10 cellular contexts compared by ENCODE assay signal in the genomic region with DNA sequence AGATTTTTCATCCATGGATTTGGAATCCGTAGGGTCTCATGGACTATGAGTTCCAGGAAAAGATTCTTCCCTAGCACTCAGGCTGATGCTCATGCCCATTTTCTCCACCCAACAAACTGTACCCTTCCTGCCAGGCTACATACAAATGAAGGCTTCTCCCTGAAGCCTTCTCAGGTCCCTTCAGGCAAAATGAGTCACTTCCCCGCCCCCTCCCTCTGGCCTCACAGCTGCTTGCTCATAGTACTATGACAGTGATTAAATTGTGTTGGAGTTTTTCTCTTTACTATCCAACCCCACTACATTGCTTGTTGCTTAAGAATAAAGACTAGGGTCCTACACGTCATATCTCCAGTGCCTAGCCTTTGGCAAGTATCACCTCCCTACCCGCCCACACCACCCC.
DNase-seq lines count a peak whose midpoint lies in the region; ATAC-seq and TF ChIP-seq lines count a peak whose summit lies in the region.
"Had no signal": no experiment of that assay in that cellular context is flagged by ENCODE, and none has a peak within 500 bp of the region (broad histone marks: within the 10 kb centered on the region; RNA-seq: fewer than 3 reads in every experiment).

No MANE protein-coding gene starts in this region.

- no peak overlapping the region for H3K14ac ChIP-seq in mesenchymal stem cell (ENCODE audit: low read length in 2 of 2)

- no peak overlapping the region for H3K27ac Mint-ChIP-seq in HFFc6
- H3K27ac Mint-ChIP-seq in nephron progenitor cell = no peak overlapping the region
- H3K27ac Mint-ChIP-seq: activated T-helper 1 cell treated with anti-CD3 and anti-CD28 coated beads, Interleukin-12 subunit alpha, Interleukin-12 subunit beta, Interleukin-2, Interleukin-4 antibody, amounts not matched to agents 30 ng/mL and 10 ng/mL and 1 ng/mL, durations not matched to agents 14 hours and 24 hours and 36 hours had no signal

- no peaks in the 10 kb centered on the region for H3K36me3 Mint-ChIP-seq in HFFc6 (ENCODE audit: low read depth)
- H3K36me3 Mint-ChIP-seq in nephron progenitor cell (ENCODE audit: low read depth) = no peaks in the 10 kb centered on the region

- H3K27me3 ChIP-seq in mesenchymal stem cell (ENCODE audit: control insufficient read depth in 1 of 2, insufficient read depth in 1 of 2, low read length in 2 of 2) = no peaks in the 10 kb centered on the region
- no peaks in the 10 kb centered on the region for H3K27me3 ChIP-seq in ovary

- H2AK5ac ChIP-seq in mesenchymal stem cell (ENCODE audit: low read length, severe bottlenecking) = no peak overlapping the region

- no peak overlapping the region for H2BK15ac ChIP-seq in mesenchymal stem cell (ENCODE audit: low read depth, poor library complexity, severe bottlenecking)

- H3K4me3 ChIP-seq in astrocyte of the cerebellum (ENCODE audit: low read depth, low read length) (no peak overlapping the region), mesenchymal stem cell (ENCODE audit: insufficient read depth in 1 of 2, low read depth in 1 of 2, low read length in 2 of 2) (no peak overlapping the region), ovary (no peak overlapping the region)

- no peak overlapping the region for H3K18ac ChIP-seq in mesenchymal stem cell (ENCODE audit: low read depth in 1 of 2, low read length in 2 of 2)

- no peak overlapping the region for H4K91ac ChIP-seq in mesenchymal stem cell (ENCODE audit: low read length)

- no peaks in the 10 kb centered on the region for H3K9me3 Mint-ChIP-seq in HFFc6
- H3K9me3 Mint-ChIP-seq in nephron progenitor cell = no peaks in the 10 kb centered on the region
- H3K9me3 Mint-ChIP-seq: activated T-helper 1 cell treated with anti-CD3 and anti-CD28 coated beads, Interleukin-12 subunit alpha, Interleukin-12 subunit beta, Interleukin-2, Interleukin-4 antibody, amounts not matched to agents 30 ng/mL and 10 ng/mL and 1 ng/mL, durations not matched to agents 14 hours and 24 hours and 36 hours had no signal

- H2AFZ ChIP-seq in mesenchymal stem cell (ENCODE audit: low read depth, low read length) = no peak overlapping the region

- no peaks in the 10 kb centered on the region for H3K36me3 ChIP-seq in mesenchymal stem cell (ENCODE audit: control insufficient read depth in 1 of 2, insufficient read depth in 2 of 2, low read depth in 1 of 2, low read length in 2 of 2)
- H3K36me3 ChIP-seq in ovary = no peaks in the 10 kb centered on the region

- H3K23ac ChIP-seq in mesenchymal stem cell (ENCODE audit: low read length in 2 of 2) = no peak overlapping the region

- no peak overlapping the region for H3K27ac ChIP-seq in mesenchymal stem cell (ENCODE audit: low read length, poor library complexity, severe bottlenecking)
- no peak overlapping the region for H3K27ac ChIP-seq in ovary

- no peak overlapping the region for H2BK120ac ChIP-seq in mesenchymal stem cell (ENCODE audit: low read depth, low read length)

- ATAC-seq in HG02981 (IDR thresholded peaks at IDR 0.05; ENCODE audit: unreplicated experiment) = no peak
- no peak for ATAC-seq in GM19452 (IDR thresholded peaks at IDR 0.05; ENCODE audit: unreplicated experiment)

- no peak overlapping the region for H2BK5ac ChIP-seq in mesenchymal stem cell (ENCODE audit: low read depth, low read length, poor library complexity, severe bottlenecking)

- no peak overlapping the region for H3K4me2 ChIP-seq in mesenchymal stem cell (ENCODE audit: low read length, poor library complexity, severe bottlenecking)

- TF ChIP-seq POLR2A in ovary (IDR thresholded peaks at IDR 0.05) = no peak

- 75% methylated on average over 2 of the region's 4 CpGs for WGBS in mesenchymal stem cell
- 66 to 71% (median 67%) methylated on average over 4 of the region's 4 CpGs for WGBS in ovary, 3 donors

- H3K9me3 ChIP-seq in mesenchymal stem cell (ENCODE audit: control insufficient read depth, low read length) (no peaks in the 10 kb centered on the region), ovary (no peaks in the 10 kb centered on the region)

- DNase-seq in COLO829 (ENCODE audit: low spot score) = peak; percentile 79
- peak; percentile 19 for DNase-seq in HFFc6
- DNase-seq in astrocyte of the cerebellum (ENCODE audit: low read depth) = peak; percentile 5
- DNase-seq in mesenchymal stem cell = no peak
- DNase-seq in nephron progenitor cell = no peak
- no peak for DNase-seq in ovary
- DNase-seq: DMS79 had no signal

- no peaks in the 10 kb centered on the region for H3K4me1 Mint-ChIP-seq in HFFc6 (ENCODE audit: low read depth)
- H3K4me1 Mint-ChIP-seq in nephron progenitor cell = peaks cover 7% of the 10 kb centered on the region

- H3K27me3 Mint-ChIP-seq in HFFc6 (ENCODE audit: insufficient read depth) = no peaks in the 10 kb centered on the region; the same call in none of the 2 replicates
- peaks cover 7% of the 10 kb centered on the region for H3K27me3 Mint-ChIP-seq in nephron progenitor cell (ENCODE audit: low read depth, poor library complexity)

- peaks cover 3% of the 10 kb centered on the region for H3K4me1 ChIP-seq in mesenchymal stem cell (ENCODE audit: control insufficient read depth, insufficient read depth, low read depth, low read length)
- H3K4me1 ChIP-seq in ovary (ENCODE audit: insufficient read depth) = no peaks in the 10 kb centered on the region

- peak overlapping the region; percentile 13 for H3K9ac ChIP-seq in mesenchymal stem cell (ENCODE audit: low read length)

- TF ChIP-seq CTCF in HFFc6 (IDR thresholded peaks at IDR 0.05) = no peak
- TF ChIP-seq CTCF in astrocyte of the cerebellum (IDR thresholded peaks at IDR 0.05; ENCODE audit: low read depth, low read length, missing control alignments) = no peak
- TF ChIP-seq CTCF in nephron progenitor cell (IDR thresholded peaks at IDR 0.05) = no peak
- no peak for TF ChIP-seq CTCF in ovary (IDR thresholded peaks at IDR 0.05)

- in situ Hi-C loops in astrocyte of the cerebellum (cut with HindIII; ENCODE audit: low sequenced_read_pairs) = loop anchor here (25.0 kb wide), 1 partner anchor 887 kb away; no protein-coding TSS in a partner anchor

- H3K79me1 ChIP-seq in mesenchymal stem cell (replicated peaks; ENCODE audit: low read length, poor library complexity, severe bottlenecking) = no peaks in the 10 kb centered on the region

- H3K4ac ChIP-seq in mesenchymal stem cell (ENCODE audit: low read depth in 1 of 2, low read length in 2 of 2) = no peak overlapping the region

- TF ChIP-seq EP300 in ovary (IDR thresholded peaks at IDR 0.05) = no peak

- H4K8ac ChIP-seq in mesenchymal stem cell (ENCODE audit: low read length) = no peak overlapping the region

- no peak overlapping the region for H2BK12ac ChIP-seq in mesenchymal stem cell (ENCODE audit: low read length in 2 of 2)

- H3K4me3 Mint-ChIP-seq in HFFc6 = no peak overlapping the region
- no peak overlapping the region for H3K4me3 Mint-ChIP-seq in nephron progenitor cell
- H3K4me3 Mint-ChIP-seq: activated T-helper 1 cell treated with anti-CD3 and anti-CD28 coated beads, Interleukin-12 subunit alpha, Interleukin-12 subunit beta, Interleukin-2, Interleukin-4 antibody, amounts not matched to agents 30 ng/mL and 10 ng/mL and 1 ng/mL, durations not matched to agents 14 hours and 24 hours and 36 hours had no signal

- intact Hi-C loops in ovary (cut with DNase I) = no loop called here

Comparison
In these comparisons a context has a peak if more than half of its experiments do, and no peak if none do; other contexts are left out.
1. DNase-seq: peak in COLO829 (single experiment), HFFc6 (single experiment) and astrocyte of the cerebellum (single experiment); none in mesenchymal stem cell (single experiment), nephron progenitor cell (single experiment) and ovary (0 of 5).